ENCODE assay signal across 9 cellular contexts in the genomic region with DNA sequence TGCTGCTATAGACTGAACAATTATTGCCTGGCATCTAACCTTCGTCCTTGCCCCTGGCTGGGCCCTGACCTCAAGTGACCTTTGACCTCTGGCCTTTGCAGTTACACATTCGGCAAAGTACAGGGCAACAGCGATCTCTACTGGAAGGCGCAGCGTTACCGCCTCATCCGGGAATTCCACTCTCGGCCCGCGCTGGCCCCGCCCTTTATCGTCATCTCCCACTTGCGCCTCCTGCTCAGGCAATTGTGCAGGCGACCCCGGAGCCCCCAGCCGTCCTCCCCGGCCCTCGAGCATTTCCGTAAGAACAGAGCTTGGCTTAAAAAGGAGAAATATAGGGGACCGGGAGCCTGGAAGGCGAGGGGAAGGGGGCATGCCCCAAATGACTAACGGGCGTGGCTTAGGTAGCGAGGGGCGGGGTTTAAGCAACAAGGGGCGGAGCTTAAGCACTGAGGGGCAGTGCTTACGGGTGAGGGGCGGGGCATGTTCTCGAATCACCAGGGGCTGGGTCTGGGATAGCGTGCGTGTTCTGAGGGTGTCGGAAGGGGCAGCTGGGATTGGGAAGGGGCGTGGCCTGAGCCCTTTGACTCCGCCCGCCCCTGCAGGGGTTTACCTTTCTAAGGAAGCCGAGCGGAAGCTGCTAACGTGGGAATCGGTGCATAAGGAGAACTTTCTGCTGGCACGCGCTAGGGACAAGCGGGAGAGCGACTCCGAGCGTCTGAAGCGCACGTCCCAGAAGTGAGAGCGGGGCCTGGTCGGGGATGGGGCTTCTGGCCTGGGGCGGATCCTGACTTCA. TPM values are rescaled to one million over a fixed set of nuclear protein-coding genes. Genes with fewer than 3 reads are reported as not detected.
DNase-seq lines count a peak whose midpoint lies in the region; ATAC-seq and TF ChIP-seq lines count a peak whose summit lies in the region.
"Had no signal": no experiment of that assay in that cellular context is flagged by ENCODE, and none has a peak within 500 bp of the region (broad histone marks: within the 10 kb centered on the region; RNA-seq: fewer than 3 reads in every experiment).

No MANE protein-coding gene starts in this region.

- H4K20me1 ChIP-seq in PC-3 (ENCODE audit: low read length) = no peaks in the 10 kb centered on the region

- H3F3A ChIP-seq in PC-3 (ENCODE audit: low read length, unreplicated experiment) = peaks cover 5% of the 10 kb centered on the region

- H3K79me2 ChIP-seq in PC-3 (ENCODE audit: low read length) = no peaks in the 10 kb centered on the region

- no TSS peak for BruUV-seq in PC-3 (replicated peaks; lab: Mats Ljungman, UMichigan)

- no peak overlapping the region for H3K27ac Mint-ChIP-seq in activated naive CD4-positive, alpha-beta T cell treated with anti-CD3 and anti-CD28 coated beads for 36 hours
- H3K27ac Mint-ChIP-seq in stimulated activated effector memory CD8-positive, alpha-beta T cell treated with anti-CD3 and anti-CD28 coated beads, Interleukin-12 subunit alpha, Interleukin-12 subunit beta, amount 100 ng/mL, for 72 hours = no peak overlapping the region

- peaks cover 3% of the 10 kb centered on the region for H3K4me1 Mint-ChIP-seq in activated naive CD4-positive, alpha-beta T cell treated with anti-CD3 and anti-CD28 coated beads for 36 hours (ENCODE audit: low read depth)
- H3K4me1 Mint-ChIP-seq in stimulated activated effector memory CD8-positive, alpha-beta T cell treated with anti-CD3 and anti-CD28 coated beads, Interleukin-12 subunit alpha, Interleukin-12 subunit beta, amount 100 ng/mL, for 72 hours = peaks cover 14% of the 10 kb centered on the region

- no peak for ATAC-seq in PC-3
- peak; percentile 78 for ATAC-seq in stimulated activated effector memory CD8-positive, alpha-beta T cell treated with anti-CD3 and anti-CD28 coated beads, Interleukin-12 subunit alpha, Interleukin-12 subunit beta, amount 100 ng/mL, for 72 hours
- ATAC-seq in GM19351 (IDR thresholded peaks at IDR 0.05; ENCODE audit: unreplicated experiment) = no peak

- H3K9me3 ChIP-seq in PC-3 (ENCODE audit: low read length) = no peaks in the 10 kb centered on the region

- in situ Hi-C loops in KBM-7 (cut with MboI; ENCODE audit: low pct_unique_long_range_greater_than_20kb, low sequenced_read_pairs) = no loop called here

- intact Hi-C loops in PC-3 (cut with micrococcal nuclease) = no loop called here
- intact Hi-C loops in activated naive CD4-positive, alpha-beta T cell treated with anti-CD3 and anti-CD28 coated beads for 36 hours (cut with micrococcal nuclease) = no loop called here

- H3K4me1 ChIP-seq in PC-3 (ENCODE audit: insufficient read depth, low read length) = peaks cover 14% of the 10 kb centered on the region

- H3K9ac ChIP-seq in PC-3 (ENCODE audit: low read length) = no peak overlapping the region

- H3K4me3 Mint-ChIP-seq in activated naive CD4-positive, alpha-beta T cell treated with anti-CD3 and anti-CD28 coated beads for 36 hours = peak overlapping the region; percentile 60
- H3K4me3 Mint-ChIP-seq in stimulated activated effector memory CD8-positive, alpha-beta T cell treated with anti-CD3 and anti-CD28 coated beads, Interleukin-12 subunit alpha, Interleukin-12 subunit beta, amount 100 ng/mL, for 72 hours = peak overlapping the region; percentile 51

- no peak overlapping the region for H3K4me2 ChIP-seq in PC-3 (ENCODE audit: low read length)

- no peaks in the 10 kb centered on the region for H3K9me3 Mint-ChIP-seq in activated naive CD4-positive, alpha-beta T cell treated with anti-CD3 and anti-CD28 coated beads for 36 hours
- H3K9me3 Mint-ChIP-seq in stimulated activated effector memory CD8-positive, alpha-beta T cell treated with anti-CD3 and anti-CD28 coated beads, Interleukin-12 subunit alpha, Interleukin-12 subunit beta, amount 100 ng/mL, for 72 hours = no peaks in the 10 kb centered on the region

- POLR2A ChIA-PET in PC-3 (lab: Charles Lee; ENCODE audit: unreplicated experiment) = no interaction called here

- CTCF ChIA-PET in PC-3 (lab: Charles Lee) = interaction anchor here (0.8 kb wide), 1 partner anchor 113 kb away, joined by 3 read pairs; no protein-coding TSS in a partner anchor
- CTCF ChIA-PET in activated naive CD4-positive, alpha-beta T cell treated with anti-CD3 and anti-CD28 coated beads for 36 hours (lab: Charles Lee) = no interaction called here

- no peak overlapping the region for H3K4me3 ChIP-seq in PC-3 (ENCODE audit: low read length)

- H3K27me3 Mint-ChIP-seq in activated naive CD4-positive, alpha-beta T cell treated with anti-CD3 and anti-CD28 coated beads for 36 hours (ENCODE audit: low read depth) = peaks cover 2% of the 10 kb centered on the region

- DNase-seq in PC-3 (peak; percentile 22), iris pigment epithelial cell (ENCODE audit: low read depth) (peak; percentile 62), GM19240 (ENCODE audit: insufficient read length, low spot score) (no peak), NCI-H2107 (lab: John Stamatoyannopoulos, UW) (no peak), KBM-7 (no peak)
- peak; percentile 55 for DNase-seq in activated naive CD4-positive, alpha-beta T cell treated with anti-CD3 and anti-CD28 coated beads for 36 hours
- DNase-seq in stimulated activated effector memory CD8-positive, alpha-beta T cell treated with anti-CD3 and anti-CD28 coated beads, Interleukin-12 subunit alpha, Interleukin-12 subunit beta, amount 100 ng/mL, for 72 hours (ENCODE audit: low spot score in 2 of 2) = peak in 1 of 2 donors; percentile 25

- H3K36me3 ChIP-seq in PC-3 (ENCODE audit: low read depth, low read length) = no peaks in the 10 kb centered on the region; the same call in 1 of the 2 replicates

- no peaks in the 10 kb centered on the region for H3K36me3 Mint-ChIP-seq in activated naive CD4-positive, alpha-beta T cell treated with anti-CD3 and anti-CD28 coated beads for 36 hours (ENCODE audit: low read depth)
- no peaks in the 10 kb centered on the region for H3K36me3 Mint-ChIP-seq in stimulated activated effector memory CD8-positive, alpha-beta T cell treated with anti-CD3 and anti-CD28 coated beads, Interleukin-12 subunit alpha, Interleukin-12 subunit beta, amount 100 ng/mL, for 72 hours

- TF ChIP-seq CTCF in PC-3 (conservative IDR thresholded peaks at IDR 0.05; ENCODE audit: low read depth, low read length) = no peak

- no peaks in the 10 kb centered on the region for H3K27me3 ChIP-seq in PC-3 (ENCODE audit: low read length)

- H2AFZ ChIP-seq in PC-3 (ENCODE audit: low read length) = no peak overlapping the region

- no peaks in the 10 kb centered on the region for H3K9me2 ChIP-seq in PC-3 (replicated peaks; ENCODE audit: low read length)

- no peak overlapping the region for H3K27ac ChIP-seq in PC-3 (ENCODE audit: low read length)

RNA-seq across cellular contexts. Expression of a gene that starts 52.7 kb away (rescaled TPM):
- total RNA-seq in PC-3 (2014; rRNA removed) = 30.0 and 40.4 TPM in 2 replicates
- under 1 TPM; 0.22 to 0.62 TPM for total RNA-seq in activated naive CD4-positive, alpha-beta T cell treated with anti-CD3 and anti-CD28 coated beads for 36 hours

RNA-seq across cellular contexts. Expression of a gene that starts 55.1 kb away (rescaled TPM):
- total RNA-seq in PC-3 (2014; rRNA removed) = not detected in 2 replicates
- total RNA-seq in activated naive CD4-positive, alpha-beta T cell treated with anti-CD3 and anti-CD28 coated beads for 36 hours = not detected
- total RNA-seq: activated CD8-positive, alpha-beta memory T cell treated with anti-CD3 and anti-CD28 coated beads for 36 hours had no signal

Comparison
In these comparisons a context has a peak if more than half of its experiments do, and no peak if none do; other contexts are left out.
1. DNase-seq: peak in PC-3 (single experiment), activated naive CD4-positive, alpha-beta T cell treated with anti-CD3 and anti-CD28 coated beads for 36 hours (single experiment) and iris pigment epithelial cell (single experiment); none in GM19240 (single experiment), NCI-H2107 (single experiment) and KBM-7 (single experiment).
2. RNA of a gene that starts 52.7 kb away (total RNA-seq): 30.0 to 40.4 TPM in PC-3; 0.22 to 0.62 TPM in activated naive CD4-positive, alpha-beta T cell treated with anti-CD3 and anti-CD28 coated beads for 36 hours; every median in the first group is over 10 times any median in the second.